In the genomic region with DNA sequence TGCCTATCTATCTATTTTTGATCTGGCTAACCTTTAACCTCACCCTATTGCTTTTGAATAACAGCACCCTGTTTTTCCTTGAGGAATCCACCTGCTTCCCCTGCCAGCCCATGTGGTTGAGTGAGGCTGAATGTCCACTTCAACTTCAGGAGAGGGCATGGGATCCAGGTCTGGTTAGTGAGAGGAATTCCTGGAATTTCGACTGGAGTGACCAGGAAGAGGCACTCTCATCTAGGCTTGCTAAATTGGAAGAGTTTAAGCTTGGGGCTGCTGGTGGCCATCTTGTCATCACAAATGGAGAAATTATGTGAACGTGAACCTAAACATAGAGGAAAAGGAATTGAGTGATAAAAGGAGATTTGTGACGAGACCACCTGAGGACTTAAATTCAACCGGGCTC, we compare ENCODE assay signal across 32 cellular contexts.
"Had no signal": no experiment of that assay in that cellular context is flagged by ENCODE, and none has a peak within 500 bp of the region (broad histone marks: within the 10 kb centered on the region; RNA-seq: fewer than 3 reads in every experiment).

No MANE protein-coding gene starts in this region.

- H3K27me3 ChIP-seq: left lung, pancreas, sigmoid colon, spleen, suprapubic skin, tibial artery, upper lobe of right lung had no signal

- H3K4me3 ChIP-seq: left lung, lower lobe of right lung, mucosa of descending colon, pancreas, prostate gland, sigmoid colon, spleen, suprapubic skin, thoracic aorta, tibial artery, upper lobe of right lung had no signal

- H3K27ac ChIP-seq: left lung, lower lobe of right lung, pancreas, prostate gland, sigmoid colon, spleen, suprapubic skin, thoracic aorta, tibial artery, upper lobe of right lung had no signal

- H3K27ac Mint-ChIP-seq: natural killer cell treated with Interleukin-12 subunit alpha and Interleukin-12 subunit beta and Interleukin-15 and Interleukin-18, amount 100 ng/mL, for 72 hours; stimulated activated effector memory CD8-positive, alpha-beta T cell treated with anti-CD3 and anti-CD28 coated beads, Interleukin-12 subunit alpha, Interleukin-12 subunit beta, amount 100 ng/mL, for 72 hours; stimulated activated naive CD8-positive, alpha-beta T cell treated with anti-CD3 and anti-CD28 coated beads, Interleukin-15, Interleukin-2, amounts not matched to agents 100 ng/mL and 50 ng/mL, for 24 hours had no signal

- H3K4me1 Mint-ChIP-seq: neural crest cell; stimulated activated effector memory CD8-positive, alpha-beta T cell treated with anti-CD3 and anti-CD28 coated beads, Interleukin-12 subunit alpha, Interleukin-12 subunit beta, amount 100 ng/mL, for 72 hours had no signal

- H3K9me3 ChIP-seq: left lung, lower lobe of right lung, mucosa of descending colon, pancreas, prostate gland, sigmoid colon, spleen, suprapubic skin, thoracic aorta, tibial artery, upper lobe of right lung had no signal

- ATAC-seq: left colon; left lung; lower lobe of right lung; mucosa of descending colon; naive thymus-derived CD4-positive, alpha-beta T cell; natural killer cell treated with Interleukin-12 subunit alpha and Interleukin-12 subunit beta and Interleukin-15 and Interleukin-18, amount 100 ng/mL, for 72 hours; pancreas; right cardiac atrium; stimulated activated effector memory CD8-positive, alpha-beta T cell treated with anti-CD3 and anti-CD28 coated beads, Interleukin-12 subunit alpha, Interleukin-12 subunit beta, amount 100 ng/mL, for 72 hours; upper lobe of right lung had no signal

- H3K4me1 ChIP-seq: left lung, lower lobe of right lung, pancreas, prostate gland, sigmoid colon, spleen, suprapubic skin, upper lobe of right lung had no signal

- H3K4me3 Mint-ChIP-seq: naive thymus-derived CD4-positive, alpha-beta T cell; natural killer cell treated with Interleukin-12 subunit alpha and Interleukin-12 subunit beta and Interleukin-15 and Interleukin-18, amount 100 ng/mL, for 72 hours; neural crest cell; stimulated activated effector memory CD8-positive, alpha-beta T cell treated with anti-CD3 and anti-CD28 coated beads, Interleukin-12 subunit alpha, Interleukin-12 subunit beta, amount 100 ng/mL, for 72 hours; stimulated activated naive CD8-positive, alpha-beta T cell treated with anti-CD3 and anti-CD28 coated beads, Interleukin-15, Interleukin-2, amounts not matched to agents 100 ng/mL and 50 ng/mL, for 24 hours had no signal

- H3K9me3 Mint-ChIP-seq: neural crest cell; stimulated activated effector memory CD8-positive, alpha-beta T cell treated with anti-CD3 and anti-CD28 coated beads, Interleukin-12 subunit alpha, Interleukin-12 subunit beta, amount 100 ng/mL, for 72 hours; stimulated activated naive CD8-positive, alpha-beta T cell treated with anti-CD3 and anti-CD28 coated beads, Interleukin-15, Interleukin-2, amounts not matched to agents 100 ng/mL and 50 ng/mL, for 24 hours had no signal

- FAIRE-seq: islet of Langerhans, kidney, pancreas, small intestine, urothelium cell line had no signal

- DNase-seq: head of caudate nucleus; hypothalamus; kidney; left colon; left lung; lower lobe of right lung; mammary epithelial cell; midbrain; mucosa of descending colon; naive thymus-derived CD4-positive, alpha-beta T cell; nucleus accumbens; pancreas; posterior cingulate gyrus; retina; right cardiac atrium; sigmoid colon; small intestine; spleen; stimulated activated CD4-positive, alpha-beta T cell treated with anti-CD3 and anti-CD28 coated beads, Interleukin-4, amount 100 ng/mL, for 24 hours; stimulated activated naive CD4-positive, alpha-beta T cell; tibial artery; trophoblast cell; upper lobe of right lung had no signal

- H3K36me3 ChIP-seq: left lung, lower lobe of right lung, pancreas, prostate gland, sigmoid colon, spleen, suprapubic skin, thoracic aorta, tibial artery, upper lobe of right lung had no signal

- H3K36me3 Mint-ChIP-seq: natural killer cell treated with Interleukin-12 subunit alpha and Interleukin-12 subunit beta and Interleukin-15 and Interleukin-18, amount 100 ng/mL, for 72 hours; stimulated activated effector memory CD8-positive, alpha-beta T cell treated with anti-CD3 and anti-CD28 coated beads, Interleukin-12 subunit alpha, Interleukin-12 subunit beta, amount 100 ng/mL, for 72 hours had no signal
